Comparison of ENCODE assay signal across 1 cellular context in the genomic region with DNA sequence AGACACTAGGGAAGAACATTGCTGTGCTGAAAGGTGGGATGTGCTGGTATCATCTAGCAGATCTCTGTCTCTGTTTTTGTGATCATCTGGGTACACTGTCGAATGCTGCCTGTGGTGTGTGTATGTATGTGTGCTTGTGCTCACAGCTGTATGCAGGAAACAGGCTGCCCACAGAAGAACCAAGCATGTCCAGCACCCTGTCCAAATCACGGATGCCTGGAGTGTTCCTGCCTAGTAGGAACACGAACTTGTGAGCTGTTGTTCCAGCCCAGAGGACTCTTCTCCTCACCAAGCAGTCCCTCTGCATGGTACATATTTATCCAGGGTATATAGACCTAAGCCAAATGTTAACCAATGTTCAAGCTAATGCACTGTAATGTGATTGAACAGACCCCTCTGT.
TF ChIP-seq lines count a peak whose summit lies in the region.

No MANE protein-coding gene starts in this region.

TF ChIP-seq in GM23338, 12 proteins besides CTCF, POLR2A, EP300 and RAD21:
- TF ChIP-seq, protein P1, sequence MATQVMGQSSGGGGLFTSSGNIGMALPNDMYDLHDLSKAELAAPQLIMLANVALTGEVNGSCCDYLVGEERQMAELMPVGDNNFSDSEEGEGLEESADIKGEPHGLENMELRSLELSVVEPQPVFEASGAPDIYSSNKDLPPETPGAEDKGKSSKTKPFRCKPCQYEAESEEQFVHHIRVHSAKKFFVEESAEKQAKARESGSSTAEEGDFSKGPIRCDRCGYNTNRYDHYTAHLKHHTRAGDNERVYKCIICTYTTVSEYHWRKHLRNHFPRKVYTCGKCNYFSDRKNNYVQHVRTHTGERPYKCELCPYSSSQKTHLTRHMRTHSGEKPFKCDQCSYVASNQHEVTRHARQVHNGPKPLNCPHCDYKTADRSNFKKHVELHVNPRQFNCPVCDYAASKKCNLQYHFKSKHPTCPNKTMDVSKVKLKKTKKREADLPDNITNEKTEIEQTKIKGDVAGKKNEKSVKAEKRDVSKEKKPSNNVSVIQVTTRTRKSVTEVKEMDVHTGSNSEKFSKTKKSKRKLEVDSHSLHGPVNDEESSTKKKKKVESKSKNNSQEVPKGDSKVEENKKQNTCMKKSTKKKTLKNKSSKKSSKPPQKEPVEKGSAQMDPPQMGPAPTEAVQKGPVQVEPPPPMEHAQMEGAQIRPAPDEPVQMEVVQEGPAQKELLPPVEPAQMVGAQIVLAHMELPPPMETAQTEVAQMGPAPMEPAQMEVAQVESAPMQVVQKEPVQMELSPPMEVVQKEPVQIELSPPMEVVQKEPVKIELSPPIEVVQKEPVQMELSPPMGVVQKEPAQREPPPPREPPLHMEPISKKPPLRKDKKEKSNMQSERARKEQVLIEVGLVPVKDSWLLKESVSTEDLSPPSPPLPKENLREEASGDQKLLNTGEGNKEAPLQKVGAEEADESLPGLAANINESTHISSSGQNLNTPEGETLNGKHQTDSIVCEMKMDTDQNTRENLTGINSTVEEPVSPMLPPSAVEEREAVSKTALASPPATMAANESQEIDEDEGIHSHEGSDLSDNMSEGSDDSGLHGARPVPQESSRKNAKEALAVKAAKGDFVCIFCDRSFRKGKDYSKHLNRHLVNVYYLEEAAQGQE (IDR thresholded peaks at IDR 0.05; ENCODE audit: unreplicated experiment): no peak
- TF ChIP-seq EZH2 (IDR thresholded peaks at IDR 0.05; ENCODE audit: low read depth, unreplicated experiment): no peak
- TF ChIP-seq JUNB (IDR thresholded peaks at IDR 0.05; ENCODE audit: unreplicated experiment): no peak
- TF ChIP-seq NANOG (IDR thresholded peaks at IDR 0.05; ENCODE audit: borderline replicate concordance): no peak
- no peak for TF ChIP-seq ZNF114 (CRISPR knock-in tag; IDR thresholded peaks at IDR 0.05)
- TF ChIP-seq, protein P2, sequence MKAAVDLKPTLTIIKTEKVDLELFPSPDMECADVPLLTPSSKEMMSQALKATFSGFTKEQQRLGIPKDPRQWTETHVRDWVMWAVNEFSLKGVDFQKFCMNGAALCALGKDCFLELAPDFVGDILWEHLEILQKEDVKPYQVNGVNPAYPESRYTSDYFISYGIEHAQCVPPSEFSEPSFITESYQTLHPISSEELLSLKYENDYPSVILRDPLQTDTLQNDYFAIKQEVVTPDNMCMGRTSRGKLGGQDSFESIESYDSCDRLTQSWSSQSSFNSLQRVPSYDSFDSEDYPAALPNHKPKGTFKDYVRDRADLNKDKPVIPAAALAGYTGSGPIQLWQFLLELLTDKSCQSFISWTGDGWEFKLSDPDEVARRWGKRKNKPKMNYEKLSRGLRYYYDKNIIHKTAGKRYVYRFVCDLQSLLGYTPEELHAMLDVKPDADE (IDR thresholded peaks at IDR 0.05): no peak
- no peak for TF ChIP-seq POLR2AphosphoS5 (IDR thresholded peaks at IDR 0.05; ENCODE audit: low read depth)
- no peak for TF ChIP-seq STAT1 (IDR thresholded peaks at IDR 0.05; ENCODE audit: unreplicated experiment)
- no peak for TF ChIP-seq ZNF331 (CRISPR knock-in tag; IDR thresholded peaks at IDR 0.05; ENCODE audit: low read depth)
- TF ChIP-seq EZH2phosphoT487 (IDR thresholded peaks at IDR 0.05; ENCODE audit: unreplicated experiment): no peak
- TF ChIP-seq, protein P3, sequence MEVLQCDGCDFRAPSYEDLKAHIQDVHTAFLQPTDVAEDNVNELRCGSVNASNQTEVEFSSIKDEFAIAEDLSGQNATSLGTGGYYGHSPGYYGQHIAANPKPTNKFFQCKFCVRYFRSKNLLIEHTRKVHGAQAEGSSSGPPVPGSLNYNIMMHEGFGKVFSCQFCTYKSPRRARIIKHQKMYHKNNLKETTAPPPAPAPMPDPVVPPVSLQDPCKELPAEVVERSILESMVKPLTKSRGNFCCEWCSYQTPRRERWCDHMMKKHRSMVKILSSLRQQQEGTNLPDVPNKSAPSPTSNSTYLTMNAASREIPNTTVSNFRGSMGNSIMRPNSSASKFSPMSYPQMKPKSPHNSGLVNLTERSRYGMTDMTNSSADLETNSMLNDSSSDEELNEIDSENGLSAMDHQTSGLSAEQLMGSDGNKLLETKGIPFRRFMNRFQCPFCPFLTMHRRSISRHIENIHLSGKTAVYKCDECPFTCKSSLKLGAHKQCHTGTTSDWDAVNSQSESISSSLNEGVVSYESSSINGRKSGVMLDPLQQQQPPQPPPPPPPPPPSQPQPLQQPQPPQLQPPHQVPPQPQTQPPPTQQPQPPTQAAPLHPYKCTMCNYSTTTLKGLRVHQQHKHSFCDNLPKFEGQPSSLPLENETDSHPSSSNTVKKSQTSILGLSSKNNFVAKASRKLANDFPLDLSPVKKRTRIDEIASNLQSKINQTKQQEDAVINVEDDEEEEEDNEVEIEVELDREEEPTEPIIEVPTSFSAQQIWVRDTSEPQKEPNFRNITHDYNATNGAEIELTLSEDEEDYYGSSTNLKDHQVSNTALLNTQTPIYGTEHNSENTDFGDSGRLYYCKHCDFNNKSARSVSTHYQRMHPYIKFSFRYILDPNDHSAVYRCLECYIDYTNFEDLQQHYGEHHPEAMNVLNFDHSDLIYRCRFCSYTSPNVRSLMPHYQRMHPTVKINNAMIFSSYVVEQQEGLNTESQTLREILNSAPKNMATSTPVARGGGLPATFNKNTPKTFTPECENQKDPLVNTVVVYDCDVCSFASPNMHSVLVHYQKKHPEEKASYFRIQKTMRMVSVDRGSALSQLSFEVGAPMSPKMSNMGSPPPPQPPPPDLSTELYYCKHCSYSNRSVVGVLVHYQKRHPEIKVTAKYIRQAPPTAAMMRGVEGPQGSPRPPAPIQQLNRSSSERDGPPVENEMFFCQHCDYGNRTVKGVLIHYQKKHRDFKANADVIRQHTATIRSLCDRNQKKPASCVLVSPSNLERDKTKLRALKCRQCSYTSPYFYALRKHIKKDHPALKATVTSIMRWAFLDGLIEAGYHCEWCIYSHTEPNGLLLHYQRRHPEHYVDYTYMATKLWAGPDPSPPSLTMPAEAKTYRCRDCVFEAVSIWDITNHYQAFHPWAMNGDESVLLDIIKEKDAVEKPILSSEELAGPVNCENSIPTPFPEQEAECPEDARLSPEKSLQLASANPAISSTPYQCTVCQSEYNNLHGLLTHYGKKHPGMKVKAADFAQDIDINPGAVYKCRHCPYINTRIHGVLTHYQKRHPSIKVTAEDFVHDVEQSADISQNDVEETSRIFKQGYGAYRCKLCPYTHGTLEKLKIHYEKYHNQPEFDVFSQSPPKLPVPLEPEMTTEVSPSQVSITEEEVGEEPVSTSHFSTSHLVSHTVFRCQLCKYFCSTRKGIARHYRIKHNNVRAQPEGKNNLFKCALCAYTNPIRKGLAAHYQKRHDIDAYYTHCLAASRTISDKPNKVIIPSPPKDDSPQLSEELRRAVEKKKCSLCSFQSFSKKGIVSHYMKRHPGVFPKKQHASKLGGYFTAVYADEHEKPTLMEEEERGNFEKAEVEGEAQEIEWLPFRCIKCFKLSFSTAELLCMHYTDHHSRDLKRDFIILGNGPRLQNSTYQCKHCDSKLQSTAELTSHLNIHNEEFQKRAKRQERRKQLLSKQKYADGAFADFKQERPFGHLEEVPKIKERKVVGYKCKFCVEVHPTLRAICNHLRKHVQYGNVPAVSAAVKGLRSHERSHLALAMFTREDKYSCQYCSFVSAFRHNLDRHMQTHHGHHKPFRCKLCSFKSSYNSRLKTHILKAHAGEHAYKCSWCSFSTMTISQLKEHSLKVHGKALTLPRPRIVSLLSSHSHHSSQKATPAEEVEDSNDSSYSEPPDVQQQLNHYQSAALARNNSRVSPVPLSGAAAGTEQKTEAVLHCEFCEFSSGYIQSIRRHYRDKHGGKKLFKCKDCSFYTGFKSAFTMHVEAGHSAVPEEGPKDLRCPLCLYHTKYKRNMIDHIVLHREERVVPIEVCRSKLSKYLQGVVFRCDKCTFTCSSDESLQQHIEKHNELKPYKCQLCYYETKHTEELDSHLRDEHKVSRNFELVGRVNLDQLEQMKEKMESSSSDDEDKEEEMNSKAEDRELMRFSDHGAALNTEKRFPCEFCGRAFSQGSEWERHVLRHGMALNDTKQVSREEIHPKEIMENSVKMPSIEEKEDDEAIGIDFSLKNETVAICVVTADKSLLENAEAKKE (CRISPR knock-in tag; IDR thresholded peaks at IDR 0.05): no peak
- TF ChIP-seq CREB1 (CRISPR knock-in tag; IDR thresholded peaks at IDR 0.05; ENCODE audit: low read depth): no peak
TF ChIP-seq in GM23338: peak in this region for 0.
